12 cellular contexts compared by ENCODE assay signal in genomic region chr1:89758127-89758526, GRCh38.
DNase-seq lines count a peak whose midpoint lies in the region; ATAC-seq and TF ChIP-seq lines count a peak whose summit lies in the region.
"Had no signal": no experiment of that assay in that cellular context is flagged by ENCODE, and none has a peak within 500 bp of the region (broad histone marks: within the 10 kb centered on the region; RNA-seq: fewer than 3 reads in every experiment).

No MANE protein-coding gene starts in this region.

- H3K4me1 Mint-ChIP-seq in CD4-positive, CD25-positive, alpha-beta regulatory T cell, result peaks cover 43 to 92% (median 72%) of the 10 kb centered on the region in 4 donors
- H3K4me1 Mint-ChIP-seq in activated naive CD8-positive, alpha-beta T cell treated with anti-CD3 and anti-CD28 coated beads, Interleukin-2, amount 50 U/mL, for 24 hours, result peaks cover 93% of the 10 kb centered on the region
- peaks cover 41 to 52% of the 10 kb centered on the region in 2 donors for H3K4me1 Mint-ChIP-seq in natural killer cell

- H3K27ac Mint-ChIP-seq in CD4-positive, CD25-positive, alpha-beta regulatory T cell, result peak overlapping the region; percentile 82 to 94 (median 94)
- peak overlapping the region; percentile 85 for H3K27ac Mint-ChIP-seq in activated naive CD8-positive, alpha-beta T cell treated with anti-CD3 and anti-CD28 coated beads, Interleukin-2, amount 50 U/mL, for 24 hours
- peak overlapping the region; percentile 50 to 89 for H3K27ac Mint-ChIP-seq in natural killer cell

- peak overlapping the region; percentile 69 to 86 (median 80) for H3K4me3 Mint-ChIP-seq in CD4-positive, CD25-positive, alpha-beta regulatory T cell
- H3K4me3 Mint-ChIP-seq in activated naive CD8-positive, alpha-beta T cell treated with anti-CD3 and anti-CD28 coated beads, Interleukin-2, amount 50 U/mL, for 24 hours, result peak overlapping the region; percentile 72
- peak overlapping the region; percentile 70 for H3K4me3 Mint-ChIP-seq in natural killer cell

- H3K27me3 ChIP-seq in CD4-positive, CD25-positive, alpha-beta regulatory T cell (ENCODE audit: control insufficient read depth, insufficient read depth, low read length), result no peaks in the 10 kb centered on the region
- H3K27me3 ChIP-seq in HL-60 (ENCODE audit: insufficient read depth, poor library complexity, severe bottlenecking), result no peaks in the 10 kb centered on the region
- H3K27me3 ChIP-seq: tibial nerve had no signal

- H3K36me3 Mint-ChIP-seq in CD4-positive, CD25-positive, alpha-beta regulatory T cell, result no peaks in the 10 kb centered on the region
- H3K36me3 Mint-ChIP-seq in activated naive CD8-positive, alpha-beta T cell treated with anti-CD3 and anti-CD28 coated beads, Interleukin-2, amount 50 U/mL, for 24 hours (ENCODE audit: low read depth), result peaks cover 12% of the 10 kb centered on the region
- H3K36me3 Mint-ChIP-seq in natural killer cell, result no peaks in the 10 kb centered on the region

- intact Hi-C loops in natural killer cell (cut with micrococcal nuclease), result no loop called here

- TF ChIP-seq CTCF in HL-60 (IDR thresholded peaks at IDR 0.05; ENCODE audit: insufficient read depth, low read length) (no peak), natural killer cell (IDR thresholded peaks at IDR 0.05) (no peak)

- no peak for DNase-seq in CD4-positive, CD25-positive, alpha-beta regulatory T cell
- peak in 1 of 2 experiments; percentile 29 for DNase-seq in HL-60 (ENCODE audit: low read depth in 1 of 2, low spot score in 1 of 2)
- DNase-seq in activated naive CD8-positive, alpha-beta T cell treated with anti-CD3 and anti-CD28 coated beads, Interleukin-2, amount 50 U/mL, for 24 hours, result no peak
- DNase-seq in natural killer cell, result no peak
- no peak for DNase-seq in COR-L47 (lab: John Stamatoyannopoulos, UW)
- DNase-seq in NCI-H2227 (lab: John Stamatoyannopoulos, UW; ENCODE audit: unreplicated experiment), result no peak
- DNase-seq in NCI-H226, result no peak
- no peak for DNase-seq in kidney glomerular epithelial cell (lab: John Stamatoyannopoulos, UW)
- DNase-seq: activated gamma-delta T cell; effector CD8-positive, alpha-beta T cell had no signal

- peak overlapping the region; percentile 69 for H3K27ac ChIP-seq in CD4-positive, CD25-positive, alpha-beta regulatory T cell (ENCODE audit: insufficient read depth, low read length, poor library complexity, severe bottlenecking)
- H3K27ac ChIP-seq in HL-60 (replicated peaks), result peak overlapping the region; percentile 48
- H3K27ac ChIP-seq: KMS-11 had no signal

- H3K9me3 ChIP-seq in CD4-positive, CD25-positive, alpha-beta regulatory T cell (ENCODE audit: control insufficient read depth in 2 of 2, low read length in 2 of 2), result no peaks in the 10 kb centered on the region
- H3K9me3 ChIP-seq: tibial nerve had no signal

- peak overlapping the region; percentile 69 for H3K4me3 ChIP-seq in CD4-positive, CD25-positive, alpha-beta regulatory T cell (ENCODE audit: low read depth, low read length)
- no peak overlapping the region for H3K4me3 ChIP-seq in HL-60 (replicated peaks; ENCODE audit: insufficient read depth, low read length)
- H3K4me3 ChIP-seq: tibial nerve had no signal

- peaks cover 0 to 5% (median 0%) of the 10 kb centered on the region in 7 donors for H3K9me3 Mint-ChIP-seq in CD4-positive, CD25-positive, alpha-beta regulatory T cell
- H3K9me3 Mint-ChIP-seq in activated naive CD8-positive, alpha-beta T cell treated with anti-CD3 and anti-CD28 coated beads, Interleukin-2, amount 50 U/mL, for 24 hours, result no peaks in the 10 kb centered on the region
- H3K9me3 Mint-ChIP-seq in natural killer cell, result no peaks in the 10 kb centered on the region

- H3K36me3 ChIP-seq in CD4-positive, CD25-positive, alpha-beta regulatory T cell (ENCODE audit: control insufficient read depth, insufficient read depth, low read length), result no peaks in the 10 kb centered on the region
- H3K36me3 ChIP-seq: tibial nerve had no signal

- ATAC-seq in CD4-positive, CD25-positive, alpha-beta regulatory T cell (ENCODE audit: low read depth in 2 of 2), result no peak
- no peak for ATAC-seq in activated naive CD8-positive, alpha-beta T cell treated with anti-CD3 and anti-CD28 coated beads, Interleukin-2, amount 50 U/mL, for 24 hours
- ATAC-seq in natural killer cell, result no peak

- H3K27me3 Mint-ChIP-seq in CD4-positive, CD25-positive, alpha-beta regulatory T cell, result no peaks in the 10 kb centered on the region
- H3K27me3 Mint-ChIP-seq in activated naive CD8-positive, alpha-beta T cell treated with anti-CD3 and anti-CD28 coated beads, Interleukin-2, amount 50 U/mL, for 24 hours, result no peaks in the 10 kb centered on the region
- peaks cover 0 to 2% of the 10 kb centered on the region in 2 donors for H3K27me3 Mint-ChIP-seq in natural killer cell (ENCODE audit: low read depth in 2 of 2)

- H3K4me1 ChIP-seq in CD4-positive, CD25-positive, alpha-beta regulatory T cell (ENCODE audit: control insufficient read depth, insufficient read depth, low read length, poor library complexity, severe bottlenecking), result peaks cover 80% of the 10 kb centered on the region
